ENCODE assay signal across 15 cellular contexts in genomic region chr5:129400395-129400983, GRCh38. TPM values are rescaled to one million over a fixed set of nuclear protein-coding genes. Genes with fewer than 3 reads are reported as not detected.
DNase-seq lines count a peak whose midpoint lies in the region; ATAC-seq, FAIRE-seq and TF ChIP-seq lines count a peak whose summit lies in the region.
"Had no signal": no experiment of that assay in that cellular context is flagged by ENCODE, and none has a peak within 500 bp of the region (broad histone marks: within the 10 kb centered on the region; RNA-seq: fewer than 3 reads in every experiment).

No MANE protein-coding gene starts in this region.

- no peak overlapping the region for H3K27ac Mint-ChIP-seq in CD14-positive monocyte
- H3K27ac Mint-ChIP-seq: activated T-helper 2 cell treated with anti-CD3 and anti-CD28 coated beads, Interferon-gamma antibody, Interleukin-2, Interleukin-4, amounts not matched to agents 10 μg/mL and 5 μg/mL and 100 μg/mL, durations not matched to agents 14 hours and 24 hours and 36 hours had no signal

- H3K79me2 ChIP-seq in PC-9 (ENCODE audit: low read depth), result no peaks in the 10 kb centered on the region

- peak in 1 of 2 experiments; percentile 5 for DNase-seq in A549 (ENCODE audit: low read depth in 1 of 2, low spot score in 1 of 2)
- DNase-seq in GM03348 (ENCODE audit: low spot score), result peak; percentile 29
- no peak for DNase-seq in PC-9
- DNase-seq in foreskin keratinocyte, result no peak
- no peak for DNase-seq in Peyer's patch
- DNase-seq in sigmoid colon, result no peak
- no peak for DNase-seq in CD14-positive monocyte (ENCODE audit: low spot score)
- DNase-seq: DMS153; effector CD8-positive, alpha-beta T cell; left lung; retina had no signal

- TF ChIP-seq RAD21 in A549 (conservative IDR thresholded peaks at IDR 0.05 in 1 of 2, IDR thresholded peaks at IDR 0.05 in 1 of 2), result 0 out of 5 replicates have a peak, but pooled peaks of 1 of the 2 experiments have one; percentile 4

- TF ChIP-seq EP300 in A549 (IDR thresholded peaks at IDR 0.05), result no peak
- no peak for TF ChIP-seq EP300 in sigmoid colon (IDR thresholded peaks at IDR 0.05)

- no TSS peak for BruUV-seq in PC-9 (replicated peaks; lab: Mats Ljungman, UMichigan)

- CTCF ChIA-PET in A549 (lab: Yijun Ruan, JAX), result interaction anchor here (0.6 to 2.0 kb wide), 7 partner anchors 9 to 757 kb away, joined by 3 to 9 read pairs (median 3); no protein-coding TSS in a partner anchor
- CTCF ChIA-PET in PC-9 (lab: Charles Lee), result no interaction called here

- H3K4me1 ChIP-seq in A549 (no peaks in the 10 kb centered on the region), PC-9 (replicated peaks; ENCODE audit: insufficient read depth) (no peaks in the 10 kb centered on the region), foreskin keratinocyte (no peaks in the 10 kb centered on the region), Peyer's patch (no peaks in the 10 kb centered on the region), sigmoid colon (no peaks in the 10 kb centered on the region)
- H3K4me1 ChIP-seq: HAP-1, left lung had no signal

- H3K4me3 ChIP-seq in A549 (no peak overlapping the region), PC-9 (no peak overlapping the region), Peyer's patch (no peak overlapping the region), sigmoid colon (no peak overlapping the region)
- H3K4me3 ChIP-seq: HAP-1, left lung had no signal

- H3K4me3 Mint-ChIP-seq in CD14-positive monocyte, result no peak overlapping the region

- H3K27me3 ChIP-seq in PC-9 (ENCODE audit: insufficient read depth, low read depth) (no peaks in the 10 kb centered on the region), foreskin keratinocyte (no peaks in the 10 kb centered on the region), Peyer's patch (no peaks in the 10 kb centered on the region), sigmoid colon (no peaks in the 10 kb centered on the region)
- H3K27me3 ChIP-seq: left lung had no signal

- intact Hi-C loops in PC-9 (cut with micrococcal nuclease; ENCODE audit: unreplicated experiment), result loop anchor here (5.0 kb wide), 1 partner anchor 367 kb away; no protein-coding TSS in a partner anchor
- intact Hi-C loops in sigmoid colon (cut with DNase I), result no loop called here
- intact Hi-C loops in CD14-positive monocyte (cut with micrococcal nuclease), result no loop called here

- H3K9me3 Mint-ChIP-seq in CD14-positive monocyte, result peaks cover 0 to 4% (median 0%) of the 10 kb centered on the region in 7 donors

- POLR2A ChIA-PET in A549 (lab: Yijun Ruan, JAX) (interaction anchor here (0.5 kb wide), 1 partner anchor 403 kb away, joined by 3 read pairs; no protein-coding TSS in a partner anchor), PC-9 (lab: Charles Lee; ENCODE audit: unreplicated experiment) (no interaction called here)

- 1% methylated on average over 5 of the region's 5 CpGs for WGBS in A549 (ENCODE audit: missing lambda C conversion rate)
- 13 to 53% methylated on average over 5 of the region's 5 CpGs for WGBS in sigmoid colon, 2 donors

- no peaks in the 10 kb centered on the region for H3K9me2 ChIP-seq in PC-9 (ENCODE audit: insufficient read depth)

- H3K36me3 ChIP-seq in PC-9 (ENCODE audit: low read depth), result no peaks in the 10 kb centered on the region
- no peaks in the 10 kb centered on the region for H3K36me3 ChIP-seq in Peyer's patch
- H3K36me3 ChIP-seq in sigmoid colon, result no peaks in the 10 kb centered on the region
- H3K36me3 ChIP-seq: HAP-1, left lung had no signal

- TF ChIP-seq CTCF in A549 (IDR thresholded peaks at IDR 0.05) (peak; percentile 43), PC-9 (conservative IDR thresholded peaks at IDR 0.05) (peak; percentile 54; the same call in 1 of the 2 replicates), foreskin keratinocyte (conservative IDR thresholded peaks at IDR 0.05) (peak; percentile 52), Peyer's patch (IDR thresholded peaks at IDR 0.05) (peak in 2 of 6 experiments; percentile 28 to 34), sigmoid colon (IDR thresholded peaks at IDR 0.05) (no peak), CD14-positive monocyte (IDR thresholded peaks at IDR 0.05) (no peak)

- ATAC-seq in A549, result no peak
- ATAC-seq in foreskin keratinocyte, result peak; percentile 44
- ATAC-seq in GM18511 (IDR thresholded peaks at IDR 0.05; ENCODE audit: unreplicated experiment), result no peak
- ATAC-seq: left lung had no signal

- H3K27ac ChIP-seq in A549 (no peak overlapping the region), PC-9 (no peak overlapping the region), foreskin keratinocyte (no peak overlapping the region), Peyer's patch (no peak overlapping the region), sigmoid colon (no peak overlapping the region)
- H3K27ac ChIP-seq: left lung had no signal

- no peak for FAIRE-seq in A549 (lab: Jason Lieb, UNC)

- no peak overlapping the region for H2AFZ ChIP-seq in PC-9

- H4K20me1 ChIP-seq in PC-9 (ENCODE audit: insufficient read depth), result no peaks in the 10 kb centered on the region

- H3K36me3 Mint-ChIP-seq in CD14-positive monocyte, result no peaks in the 10 kb centered on the region

- no peaks in the 10 kb centered on the region for H3K4me1 Mint-ChIP-seq in CD14-positive monocyte

- H3F3A ChIP-seq in PC-9 (ENCODE audit: insufficient read depth, low read depth), result no peaks in the 10 kb centered on the region

- no peaks in the 10 kb centered on the region for H3K27me3 Mint-ChIP-seq in CD14-positive monocyte (ENCODE audit: low read depth in 3 of 3)

- TF ChIP-seq POLR2A in A549 (IDR thresholded peaks at IDR 0.05; ENCODE audit: low read length), result no peak
- TF ChIP-seq POLR2A in Peyer's patch (IDR thresholded peaks at IDR 0.05), result no peak
- no peak for TF ChIP-seq POLR2A in sigmoid colon (IDR thresholded peaks at IDR 0.05)

- H3K4me2 ChIP-seq in A549 (no peak overlapping the region), PC-9 (no peak overlapping the region)

- H3K9me3 ChIP-seq in A549 (no peaks in the 10 kb centered on the region), PC-9 (ENCODE audit: insufficient read depth, low read depth) (no peaks in the 10 kb centered on the region), Peyer's patch (no peaks in the 10 kb centered on the region), sigmoid colon (no peaks in the 10 kb centered on the region)
- H3K9me3 ChIP-seq: HAP-1, left lung had no signal

TF ChIP-seq in A549, 52 proteins besides CTCF, POLR2A, EP300 and RAD21:
- no peak for TF ChIP-seq ATOH8 (CRISPR knock-in tag; IDR thresholded peaks at IDR 0.05; ENCODE audit: low read depth)
- 0 out of 3 replicates have a peak, but pooled peaks have one; percentile 16 for TF ChIP-seq SMC3 (IDR thresholded peaks at IDR 0.05)
- TF ChIP-seq RARB (CRISPR knock-in tag; IDR thresholded peaks at IDR 0.05), result no peak
- TF ChIP-seq KDM1A (IDR thresholded peaks at IDR 0.05; ENCODE audit: low read depth), result no peak
- no peak for TF ChIP-seq TFCP2L1 (CRISPR knock-in tag; IDR thresholded peaks at IDR 0.05)
TF ChIP-seq in A549: peak in this region for 1.

RNA-seq across cellular contexts. Expression of gene ADAMTS19, which starts 59.6 kb away (rescaled TPM):
- polyA plus RNA-seq in A549 (2011; rRNA removed) (not detected in 2 replicates), A549 (2017; fragmentation: RNase III; extraction: RNeasy Plus Mini Kit Qiagen cat#74134 plus additional on column Dnase treatment) (not detected in 3 replicates), foreskin keratinocyte (0.02 TPM in 2 replicates), sigmoid colon (under 1 TPM in 1 of 3 donors, not detected in 2; 0.16 TPM), CD14-positive monocyte (not detected)
- polyA plus RNA-seq in A549 (2012; cell fraction: cytosol; rRNA removed), result not detected in 2 replicates
- not detected in 2 replicates for polyA plus RNA-seq in A549 (2012; cell fraction: nucleus; rRNA removed)
- polyA minus RNA-seq in A549 (2011; rRNA and poly(A)+ RNA removed), result not detected in 2 replicates
- total RNA-seq in PC-9 (2021) (not detected in 2 replicates), foreskin keratinocyte (0.28 and 0.34 TPM in 2 replicates), Peyer's patch (1 to 10 TPM in 2 of 4 donors, under 1 TPM in 2; 0.67 to 3.3 (median 1.3) TPM), sigmoid colon (1 to 10 TPM; 1.5 to 8.9 (median 2.5) TPM)
- total RNA-seq: activated T-helper 2 cell treated with anti-CD3 and anti-CD28 coated beads, Interferon-gamma antibody, Interleukin-2, Interleukin-4, amounts not matched to agents 10 μg/mL and 5 μg/mL and 100 μg/mL, durations not matched to agents 14 hours and 24 hours and 36 hours; NCI-H460 had no signal

Comparison
In these comparisons a context has a peak if more than half of its experiments do, and no peak if none do; other contexts are left out.
1. CTCF ChIP-seq: peak in A549 (single experiment), PC-9 (single experiment) and foreskin keratinocyte (single experiment); none in sigmoid colon (0 of 4) and CD14-positive monocyte (single experiment).